ENCODE assay signal across 29 cellular contexts in genomic region chr18:9522952-9523351, GRCh38.
"Had no signal": no experiment of that assay in that cellular context is flagged by ENCODE, and none has a peak within 500 bp of the region (broad histone marks: within the 10 kb centered on the region; RNA-seq: fewer than 3 reads in every experiment).

No MANE protein-coding gene starts in this region.

- H3K4me1 ChIP-seq: breast epithelium, colonic mucosa had no signal

- H3K27ac ChIP-seq: adrenal gland, ascending aorta, breast epithelium, cardiac muscle cell, colonic mucosa, epithelial cell of prostate had no signal

- ATAC-seq: activated CD4-positive, alpha-beta T cell treated with anti-CD3 and anti-CD28 coated beads for 36 hours; activated CD8-positive, alpha-beta memory T cell treated with anti-CD3 and anti-CD28 coated beads, Interleukin-2, amount 10 ng/mL, durations not matched to agents 7 days and 5 days; activated CD8-positive, alpha-beta T cell treated with anti-CD3 and anti-CD28 coated beads, Interleukin-2, amount 10 ng/mL, durations not matched to agents 7 days and 5 days; activated naive CD8-positive, alpha-beta T cell treated with anti-CD3 and anti-CD28 coated beads, Interleukin-2, amount 50 U/mL, for 24 hours; T-helper 17 cell had no signal

- H3K36me3 ChIP-seq: breast epithelium, colonic mucosa had no signal

- DNase-seq: activated CD4-positive, alpha-beta memory T cell treated with anti-CD3 and anti-CD28 coated beads for 36 hours; activated CD4-positive, alpha-beta T cell treated with anti-CD3 and anti-CD28 coated beads for 36 hours; activated CD4-positive, alpha-beta T cell treated with anti-CD3 and anti-CD28 coated beads, Interleukin-2, amount 10 ng/mL, durations not matched to agents 24 days and 14 days; activated CD4-positive, CD25-positive, alpha-beta regulatory T cell; activated CD4-positive, CD25-positive, alpha-beta regulatory T cell treated with anti-CD3 and anti-CD28 coated beads, Interleukin-2, amount 50 U/mL, for 72 hours; activated CD8-positive, alpha-beta memory T cell treated with anti-CD3 and anti-CD28 coated beads, Interleukin-2, amount 10 ng/mL, durations not matched to agents 7 days and 5 days; activated CD8-positive, alpha-beta memory T cell treated with anti-CD3 and anti-CD28 coated beads, Interleukin-2, amount 50 U/mL, for 4 hours; activated CD8-positive, alpha-beta T cell treated with anti-CD3 and anti-CD28 coated beads, Interleukin-2, amount 10 ng/mL, durations not matched to agents 7 days and 5 days; activated effector memory CD4-positive, alpha-beta T cell treated with anti-CD3 and anti-CD28 coated beads, Interleukin-2, amount 50 U/mL, for 16 hours; activated naive CD4-positive, alpha-beta T cell treated with anti-CD3 and anti-CD28 coated beads for 36 hours; activated naive CD8-positive, alpha-beta T cell treated with anti-CD3 and anti-CD28 coated beads for 36 hours; activated naive CD8-positive, alpha-beta T cell treated with anti-CD3 and anti-CD28 coated beads, Interleukin-2, amount 50 U/mL, for 24 hours; activated T-cell treated with anti-CD3 and anti-CD28 coated beads, Interleukin-2, amount 50 U/mL, for 1 hour; activated T-cell treated with anti-CD3 and anti-CD28 coated beads, Interleukin-2, amount 50 U/mL, for 48 hours; adrenal gland; central memory CD4-positive, alpha-beta T cell; cerebellar nuclear complex; colonic mucosa; effector CD8-positive, alpha-beta T cell; foreskin fibroblast; head of caudate nucleus; T-helper 17 cell had no signal

- H3K4me3 ChIP-seq: adrenal gland, ascending aorta, breast epithelium, cardiac muscle cell, colonic mucosa had no signal

- H3K9me3 ChIP-seq: adrenal gland, ascending aorta, breast epithelium, colonic mucosa had no signal

- H3K27me3 ChIP-seq: adrenal gland, ascending aorta, breast epithelium, cardiac muscle cell, colonic mucosa had no signal

- FAIRE-seq: endometrium, endothelial cell of umbilical vein, frontal cortex had no signal
